Comparison of ENCODE assay signal across 13 cellular contexts in the genomic region with DNA sequence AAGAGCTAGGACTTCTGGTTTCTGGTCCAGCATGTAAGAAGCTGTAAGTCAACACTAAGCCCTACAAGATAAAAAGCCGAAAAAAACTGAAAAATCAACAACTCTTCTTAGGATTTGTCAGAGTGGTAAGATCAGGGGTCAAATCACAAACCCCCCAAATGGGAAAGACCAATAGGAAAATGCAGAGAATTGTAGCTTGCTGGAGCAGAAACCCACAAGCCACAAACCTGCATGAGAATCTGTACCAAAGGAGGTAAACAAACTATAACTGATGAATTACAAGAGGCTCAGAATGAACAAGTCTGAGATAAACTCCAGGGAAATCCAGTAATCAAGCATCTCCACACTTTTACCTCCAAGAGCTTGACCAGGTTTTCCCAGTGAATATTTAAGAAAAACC. TPM values are rescaled to one million over a fixed set of nuclear protein-coding genes. Genes with fewer than 3 reads are reported as not detected.
A peak's percentile ranks its signal among the peaks of the same experiment; 100 is the strongest.
DNase-seq lines count a peak whose midpoint lies in the region; ATAC-seq, FAIRE-seq and TF ChIP-seq lines count a peak whose summit lies in the region.
"Had no signal": no experiment of that assay in that cellular context is flagged by ENCODE, and none has a peak within 500 bp of the region (broad histone marks: within the 10 kb centered on the region; RNA-seq: fewer than 3 reads in every experiment).

No MANE protein-coding gene starts in this region.

- no peak overlapping the region for H2AFZ ChIP-seq in astrocyte (ENCODE audit: low read depth, low read length)

- H3K4me2 ChIP-seq in astrocyte (ENCODE audit: low read length): peak overlapping the region; percentile 42

- H3K4me3 Mint-ChIP-seq in astrocyte (ENCODE audit: unreplicated experiment): no peak overlapping the region
- peak overlapping the region; percentile 26 to 68 for H3K4me3 Mint-ChIP-seq in stimulated activated naive CD8-positive, alpha-beta T cell treated with anti-CD3 and anti-CD28 coated beads, Interleukin-15, amount 100 ng/mL, for 72 hours

- peaks cover 96% of the 10 kb centered on the region for H3K79me2 ChIP-seq in astrocyte (ENCODE audit: insufficient read depth, low read length)

- no peak for ATAC-seq in heart right ventricle
- ATAC-seq in stimulated activated naive CD8-positive, alpha-beta T cell treated with anti-CD3 and anti-CD28 coated beads, Interleukin-15, amount 100 ng/mL, for 72 hours: peak; percentile 26
- no peak for ATAC-seq in GM19395 (IDR thresholded peaks at IDR 0.05; ENCODE audit: unreplicated experiment)
- ATAC-seq in GM21717 (IDR thresholded peaks at IDR 0.05; ENCODE audit: unreplicated experiment): no peak
- no peak for ATAC-seq in HG03095 (IDR thresholded peaks at IDR 0.05; ENCODE audit: unreplicated experiment)
- ATAC-seq: lower lobe of right lung, pancreas had no signal

- no peaks in the 10 kb centered on the region for H3K9me3 ChIP-seq in cardiac muscle cell (ENCODE audit: low read depth)
- peaks cover 0 to 29% (median 10%) of the 10 kb centered on the region in 11 donors for H3K9me3 ChIP-seq in heart right ventricle
- peaks cover 26% of the 10 kb centered on the region for H3K9me3 ChIP-seq in KOPT-K1 (ENCODE audit: insufficient read depth, low read length, poor library complexity, severe bottlenecking)
- no peaks in the 10 kb centered on the region for H3K9me3 ChIP-seq in astrocyte (ENCODE audit: insufficient read depth, low read depth, low read length)
- H3K9me3 ChIP-seq: pancreas had no signal

- H3K27me3 Mint-ChIP-seq in astrocyte (ENCODE audit: low read depth, unreplicated experiment): no peaks in the 10 kb centered on the region
- H3K27me3 Mint-ChIP-seq in stimulated activated naive CD8-positive, alpha-beta T cell treated with anti-CD3 and anti-CD28 coated beads, Interleukin-15, amount 100 ng/mL, for 72 hours: no peaks in the 10 kb centered on the region

- peaks cover 8% of the 10 kb centered on the region for H3K36me3 Mint-ChIP-seq in astrocyte (ENCODE audit: low read depth, unreplicated experiment)

- H3K9me3 Mint-ChIP-seq in astrocyte (ENCODE audit: unreplicated experiment): peaks cover 2% of the 10 kb centered on the region
- peaks cover 23 to 31% of the 10 kb centered on the region in 2 donors for H3K9me3 Mint-ChIP-seq in stimulated activated naive CD8-positive, alpha-beta T cell treated with anti-CD3 and anti-CD28 coated beads, Interleukin-15, amount 100 ng/mL, for 72 hours

- H4K20me1 ChIP-seq in astrocyte (ENCODE audit: insufficient read depth, low read length): peaks cover 36% of the 10 kb centered on the region

- no peak overlapping the region for H3K27ac Mint-ChIP-seq in astrocyte (ENCODE audit: unreplicated experiment)
- peak overlapping the region; percentile 19 to 31 for H3K27ac Mint-ChIP-seq in stimulated activated naive CD8-positive, alpha-beta T cell treated with anti-CD3 and anti-CD28 coated beads, Interleukin-15, amount 100 ng/mL, for 72 hours

- DNase-seq in cardiac muscle cell (ENCODE audit: low read depth in 1 of 2, low spot score in 1 of 2): no peak
- DNase-seq in heart right ventricle: no peak
- DNase-seq in astrocyte (ENCODE audit: low read depth): peak; percentile 36
- no peak for DNase-seq in stimulated activated naive CD8-positive, alpha-beta T cell treated with anti-CD3 and anti-CD28 coated beads, Interleukin-15, amount 100 ng/mL, for 72 hours
- DNase-seq: activated CD8-positive, alpha-beta memory T cell treated with anti-CD3 and anti-CD28 coated beads, Interleukin-2, amount 50 U/mL, for 4 hours; GF-D8; lower lobe of right lung; pancreas; T1000 had no signal

- H3K4me3 ChIP-seq in cardiac muscle cell (no peak overlapping the region), heart right ventricle (no peak overlapping the region), astrocyte (ENCODE audit: insufficient read depth, low read depth, low read length) (no peak overlapping the region)
- H3K4me3 ChIP-seq: lower lobe of right lung, pancreas had no signal

- 33 to 82% methylated on average over 1 of the region's 1 CpG for WGBS in heart right ventricle, 2 donors

- H3K27me3 ChIP-seq in cardiac muscle cell (no peaks in the 10 kb centered on the region), heart right ventricle (no peaks in the 10 kb centered on the region), astrocyte (ENCODE audit: insufficient read depth, low read length) (no peaks in the 10 kb centered on the region)
- H3K27me3 ChIP-seq: pancreas had no signal

- no peak overlapping the region for H3K9ac ChIP-seq in astrocyte (ENCODE audit: low read length)

- peak overlapping the region; percentile 39 for H3K27ac ChIP-seq in cardiac muscle cell
- H3K27ac ChIP-seq in heart right ventricle: peak overlapping the region in 1 of 10 donors; percentile 4
- H3K27ac ChIP-seq in KOPT-K1 (ENCODE audit: low read depth, low read length, poor library complexity, severe bottlenecking): peak overlapping the region; percentile 55
- H3K27ac ChIP-seq in astrocyte (ENCODE audit: low read depth, low read length): no peak overlapping the region
- H3K27ac ChIP-seq: lower lobe of right lung, pancreas had no signal

- H3K4me1 Mint-ChIP-seq in astrocyte (ENCODE audit: low read depth, unreplicated experiment): peaks cover 52% of the 10 kb centered on the region
- H3K4me1 Mint-ChIP-seq in stimulated activated naive CD8-positive, alpha-beta T cell treated with anti-CD3 and anti-CD28 coated beads, Interleukin-15, amount 100 ng/mL, for 72 hours: peaks cover 64% of the 10 kb centered on the region

- intact Hi-C loops in heart right ventricle (cut with DNase I): no loop called here

- TF ChIP-seq CTCF in cardiac muscle cell (IDR thresholded peaks at IDR 0.05; ENCODE audit: low read depth, low read length) (no peak), heart right ventricle (IDR thresholded peaks at IDR 0.05) (no peak), astrocyte (IDR thresholded peaks at IDR 0.05; ENCODE audit: insufficient read depth, low read depth, low read length) (no peak)

- FAIRE-seq in astrocyte (lab: Jason Lieb, UNC): no peak
- FAIRE-seq: pancreas had no signal

- H3K36me3 ChIP-seq in cardiac muscle cell (no peaks in the 10 kb centered on the region), heart right ventricle (peaks cover 0 to 13% (median 0%) of the 10 kb centered on the region in 9 donors), KOPT-K1 (ENCODE audit: insufficient read depth, low read length) (peaks cover 24% of the 10 kb centered on the region), astrocyte (ENCODE audit: insufficient read depth, low read length) (no peaks in the 10 kb centered on the region)
- H3K36me3 ChIP-seq: lower lobe of right lung, pancreas had no signal

- H3K4me1 ChIP-seq in cardiac muscle cell (ENCODE audit: low read depth): peaks cover 7% of the 10 kb centered on the region
- H3K4me1 ChIP-seq in heart right ventricle: peaks cover 0 to 39% (median 15%) of the 10 kb centered on the region in 9 donors
- peaks cover 22% of the 10 kb centered on the region for H3K4me1 ChIP-seq in astrocyte (ENCODE audit: insufficient read depth, low read length)

RNA-seq across cellular contexts. Expression of a gene that starts 36.0 kb away (rescaled TPM):
- total RNA-seq in cardiac muscle cell: 6.0 and 11.6 TPM in 2 replicates
- polyA plus RNA-seq in cardiac muscle cell: 5.9 and 8.8 TPM in 2 replicates
- total RNA-seq in heart right ventricle: 10 to 100 TPM in 4 of 10 donors, 1 to 10 TPM in 6; 5.9 to 14.2 (median 8.4) TPM
- 1 to 10 TPM in 1 of 2 donors, under 1 TPM in 1; 0.83 to 1.5 TPM for polyA plus RNA-seq in heart right ventricle
- total RNA-seq in astrocyte: 45.3 and 46.3 TPM in 2 replicates
